In genomic region chr6:42142118-42142835, GRCh38 we compare ENCODE assay signal across 8 cellular contexts.
A peak's percentile ranks its signal among the peaks of the same experiment; 100 is the strongest.
DNase-seq lines count a peak whose midpoint lies in the region; ATAC-seq lines count a peak whose summit lies in the region.

A gene with protein sequence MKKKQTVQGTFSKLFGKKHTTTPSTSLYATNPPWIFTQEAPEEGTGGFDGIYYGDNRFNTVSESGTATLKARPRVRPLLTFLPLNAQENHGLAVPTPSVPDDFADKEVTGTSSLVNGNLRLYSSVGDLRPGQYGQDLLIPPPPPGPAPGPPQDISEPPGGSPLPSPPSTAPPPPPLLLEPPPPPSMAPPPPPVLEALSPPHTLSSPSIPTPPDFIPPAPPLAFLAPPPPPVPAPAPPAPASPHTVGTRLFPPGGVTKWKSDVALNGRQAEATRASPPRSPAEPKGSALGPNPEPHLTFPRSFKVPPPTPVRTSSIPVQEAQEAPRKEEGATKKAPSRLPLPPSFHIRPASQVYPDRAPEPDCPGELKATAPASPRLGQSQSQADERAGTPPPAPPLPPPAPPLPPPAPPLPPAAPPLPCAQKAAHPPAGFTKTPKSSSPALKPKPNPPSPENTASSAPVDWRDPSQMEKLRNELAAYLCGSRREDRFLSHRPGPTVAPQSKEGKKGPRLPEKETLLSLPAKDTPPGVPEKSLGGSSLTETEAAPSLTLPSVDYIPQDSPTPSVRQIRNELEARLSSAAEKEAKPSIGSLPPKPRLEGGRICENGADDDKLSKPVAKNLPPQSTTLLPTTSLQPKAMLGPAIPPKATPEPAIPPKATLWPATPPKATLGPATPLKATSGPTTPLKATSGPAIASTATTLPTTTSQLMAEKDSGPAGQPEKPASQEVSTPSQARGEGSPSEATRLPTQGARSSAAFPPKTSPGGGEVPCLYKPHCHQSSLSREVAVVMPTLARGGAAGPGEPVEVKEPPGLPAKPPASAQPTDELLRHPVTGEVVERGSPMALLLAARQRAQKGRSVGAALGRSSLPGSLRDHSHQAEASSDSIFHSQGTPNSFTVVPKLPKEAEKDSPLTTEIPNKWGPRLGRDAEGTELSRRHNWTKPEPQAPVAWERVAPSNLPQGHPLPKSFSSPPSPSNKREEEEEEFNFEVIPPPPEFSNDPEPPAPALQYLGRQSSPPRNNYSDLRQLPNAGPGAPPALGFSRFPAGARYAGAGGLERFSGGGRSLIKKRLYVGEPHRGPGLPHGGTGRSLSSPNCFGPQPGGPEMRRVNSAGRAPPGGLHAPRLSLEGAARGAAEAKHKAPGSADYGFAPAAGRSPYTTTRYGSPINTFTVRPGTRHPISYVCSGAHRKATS (minus strand): TSS chr6:42142620. CDS start chr6:42142444, 176 bp downstream.

- peaks cover 12% of the 10 kb centered on the region for H3K4me1 Mint-ChIP-seq in stimulated activated naive CD8-positive, alpha-beta T cell treated with anti-CD3 and anti-CD28 coated beads, Interleukin-15, Interleukin-2, amounts not matched to agents 100 ng/mL and 50 ng/mL, for 24 hours (ENCODE audit: low read depth)
- H3K4me1 Mint-ChIP-seq in activated naive CD8-positive, alpha-beta T cell treated with anti-CD3 and anti-CD28 coated beads, Interleukin-2, amount 50 U/mL, for 24 hours = peaks cover 6% of the 10 kb centered on the region

- H3K27ac Mint-ChIP-seq in stimulated activated naive CD8-positive, alpha-beta T cell treated with anti-CD3 and anti-CD28 coated beads, Interleukin-15, Interleukin-2, amounts not matched to agents 100 ng/mL and 50 ng/mL, for 24 hours = no peak within 1 kb of the TSS
- H3K27ac Mint-ChIP-seq in activated naive CD8-positive, alpha-beta T cell treated with anti-CD3 and anti-CD28 coated beads, Interleukin-2, amount 50 U/mL, for 24 hours = no peak within 1 kb of the TSS

- no peak for ATAC-seq in stimulated activated naive CD8-positive, alpha-beta T cell treated with anti-CD3 and anti-CD28 coated beads, Interleukin-15, Interleukin-2, amounts not matched to agents 100 U/mL and 50 U/mL, for 24 hours
- no peak for ATAC-seq in activated naive CD8-positive, alpha-beta T cell treated with anti-CD3 and anti-CD28 coated beads, Interleukin-2, amount 50 U/mL, for 24 hours
- ATAC-seq in GM21367 (IDR thresholded peaks at IDR 0.05; ENCODE audit: unreplicated experiment) = no peak

- H3K27me3 Mint-ChIP-seq in stimulated activated naive CD8-positive, alpha-beta T cell treated with anti-CD3 and anti-CD28 coated beads, Interleukin-15, Interleukin-2, amounts not matched to agents 100 ng/mL and 50 ng/mL, for 24 hours = peaks cover 39% of the 10 kb centered on the region
- peaks cover 37% of the 10 kb centered on the region for H3K27me3 Mint-ChIP-seq in activated naive CD8-positive, alpha-beta T cell treated with anti-CD3 and anti-CD28 coated beads, Interleukin-2, amount 50 U/mL, for 24 hours

- DNase-seq in stimulated activated naive CD8-positive, alpha-beta T cell treated with anti-CD3 and anti-CD28 coated beads, Interleukin-15, Interleukin-2, amounts not matched to agents 100 U/mL and 50 U/mL, for 24 hours = no peak
- DNase-seq in activated naive CD8-positive, alpha-beta T cell treated with anti-CD3 and anti-CD28 coated beads, Interleukin-2, amount 50 U/mL, for 24 hours = no peak
- DNase-seq in foreskin melanocyte (no peak), NCI-H1694 (lab: John Stamatoyannopoulos, UW) (no peak)

- H3K27ac ChIP-seq in skin epidermis = peak within 1 kb of the TSS; percentile 48 to 96 (median 89)

- H3K36me3 Mint-ChIP-seq in stimulated activated naive CD8-positive, alpha-beta T cell treated with anti-CD3 and anti-CD28 coated beads, Interleukin-15, Interleukin-2, amounts not matched to agents 100 ng/mL and 50 ng/mL, for 24 hours (ENCODE audit: low read depth) = no peaks in the 10 kb centered on the region
- no peaks in the 10 kb centered on the region for H3K36me3 Mint-ChIP-seq in activated naive CD8-positive, alpha-beta T cell treated with anti-CD3 and anti-CD28 coated beads, Interleukin-2, amount 50 U/mL, for 24 hours (ENCODE audit: low read depth)

- no peaks in the 10 kb centered on the region for H3K9me3 Mint-ChIP-seq in stimulated activated naive CD8-positive, alpha-beta T cell treated with anti-CD3 and anti-CD28 coated beads, Interleukin-15, Interleukin-2, amounts not matched to agents 100 ng/mL and 50 ng/mL, for 24 hours
- H3K9me3 Mint-ChIP-seq in activated naive CD8-positive, alpha-beta T cell treated with anti-CD3 and anti-CD28 coated beads, Interleukin-2, amount 50 U/mL, for 24 hours = no peaks in the 10 kb centered on the region

- H3K4me3 ChIP-seq in iPS-11a (ENCODE audit: low read depth, low read length) (peak within 1 kb of the TSS; percentile 91), skin epidermis (peak within 1 kb of the TSS; percentile 43 to 74 (median 57))

- H3K4me3 Mint-ChIP-seq in stimulated activated naive CD8-positive, alpha-beta T cell treated with anti-CD3 and anti-CD28 coated beads, Interleukin-15, Interleukin-2, amounts not matched to agents 100 ng/mL and 50 ng/mL, for 24 hours = peak within 1 kb of the TSS; percentile 64
- peak within 1 kb of the TSS; percentile 52 for H3K4me3 Mint-ChIP-seq in activated naive CD8-positive, alpha-beta T cell treated with anti-CD3 and anti-CD28 coated beads, Interleukin-2, amount 50 U/mL, for 24 hours
